In genomic region chr2:68709421-68709911, GRCh38 we compare ENCODE assay signal across 8 cellular contexts. TPM values are rescaled to one million over a fixed set of nuclear protein-coding genes. Genes with fewer than 3 reads are reported as not detected.
DNase-seq lines count a peak whose midpoint lies in the region; ATAC-seq and TF ChIP-seq lines count a peak whose summit lies in the region.

No MANE protein-coding gene starts in this region.

- no peaks in the 10 kb centered on the region for H3K9me3 Mint-ChIP-seq in osteocyte (ENCODE audit: unreplicated experiment)

- no peaks in the 10 kb centered on the region for H3K9me3 ChIP-seq in T-helper 17 cell (ENCODE audit: control insufficient read depth, low read length, poor library complexity, severe bottlenecking)

- H3K4me3 Mint-ChIP-seq in T-helper 17 cell (no peak overlapping the region), osteocyte (ENCODE audit: unreplicated experiment) (no peak overlapping the region)

- DNase-seq in CD1c-positive myeloid dendritic cell (ENCODE audit: extremely low spot score) (peak; percentile 66), NCI-H146 treated with DMSO at 0.1 percent for 48 hours (lab: John Stamatoyannopoulos, UW; ENCODE audit: unreplicated experiment) (peak; percentile 66), T-helper 17 cell (no peak), fibroblast of pulmonary artery (ENCODE audit: low read depth) (peak; percentile 69), osteocyte (ENCODE audit: extremely low spot score, unreplicated experiment) (no peak), mucosa of gallbladder (ENCODE audit: low spot score) (no peak)

- peak overlapping the region; percentile 32 for H3K27ac Mint-ChIP-seq in T-helper 17 cell
- no peak overlapping the region for H3K27ac Mint-ChIP-seq in osteocyte (ENCODE audit: unreplicated experiment)

- peak; percentile 66 for ATAC-seq in GM18511 (IDR thresholded peaks at IDR 0.05; ENCODE audit: unreplicated experiment)
- peak; percentile 52 for ATAC-seq in T-helper 17 cell
- no peak for ATAC-seq in HG02938 (IDR thresholded peaks at IDR 0.05; ENCODE audit: unreplicated experiment)

- H3K27me3 Mint-ChIP-seq in T-helper 17 cell (no peaks in the 10 kb centered on the region), osteocyte (ENCODE audit: unreplicated experiment) (peaks cover 81% of the 10 kb centered on the region)

- peak; percentile 79 for TF ChIP-seq CTCF in fibroblast of pulmonary artery (IDR thresholded peaks at IDR 0.05; ENCODE audit: low read length, missing control alignments)
- peak; percentile 73 for TF ChIP-seq CTCF in osteocyte (IDR thresholded peaks at IDR 0.05)

- no peak overlapping the region for H3K4me3 ChIP-seq in fibroblast of pulmonary artery (replicated peaks; ENCODE audit: low read depth, low read length)

- no peaks in the 10 kb centered on the region for H3K36me3 Mint-ChIP-seq in T-helper 17 cell (ENCODE audit: low read depth)
- no peaks in the 10 kb centered on the region for H3K36me3 Mint-ChIP-seq in osteocyte (ENCODE audit: unreplicated experiment)

- H3K4me1 Mint-ChIP-seq in T-helper 17 cell (peaks cover 15% of the 10 kb centered on the region), osteocyte (ENCODE audit: unreplicated experiment) (peaks cover 4% of the 10 kb centered on the region)

RNA-seq across cellular contexts. Expression of gene ARHGAP25, which starts 25.1 kb away (rescaled TPM):
- total RNA-seq in T-helper 17 cell (10 to 100 TPM; 75.6 to 90.6 TPM), osteocyte (0.42 and 0.43 TPM in 2 replicates), mucosa of gallbladder (12.6 TPM)

Comparison
In these comparisons a context has a peak if more than half of its experiments do, and no peak if none do; other contexts are left out.
1. DNase-seq: peak in CD1c-positive myeloid dendritic cell (single experiment), NCI-H146 treated with DMSO at 0.1 percent for 48 hours (single experiment) and fibroblast of pulmonary artery (single experiment); none in T-helper 17 cell (0 of 3), osteocyte (single experiment) and mucosa of gallbladder (single experiment).